In genomic region chr5:148873690-148874485, GRCh38 we compare ENCODE assay signal across 25 cellular contexts. TPM values are rescaled to one million over a fixed set of nuclear protein-coding genes. Genes with fewer than 3 reads are reported as not detected.
A peak's percentile ranks its signal among the peaks of the same experiment; 100 is the strongest.
DNase-seq lines count a peak whose midpoint lies in the region; ATAC-seq and TF ChIP-seq lines count a peak whose summit lies in the region.
"Had no signal": no experiment of that assay in that cellular context is flagged by ENCODE, and none has a peak within 500 bp of the region (broad histone marks: within the 10 kb centered on the region; RNA-seq: fewer than 3 reads in every experiment).

No MANE protein-coding gene starts in this region.

- H3K4me3 Mint-ChIP-seq in GM23338, result no peak overlapping the region
- H3K4me3 Mint-ChIP-seq in activated naive CD4-positive, alpha-beta T cell treated with anti-CD3 and anti-CD28 coated beads, Interleukin-2, amount 10 ng/mL, durations not matched to agents 7 days and 5 days, result no peak overlapping the region
- H3K4me3 Mint-ChIP-seq: brain; endodermal cell; naive thymus-derived CD4-positive, alpha-beta T cell; type B pancreatic cell had no signal

- no peaks in the 10 kb centered on the region for H3F3A ChIP-seq in GM23338 (replicated peaks; ENCODE audit: low read depth)

- no peaks in the 10 kb centered on the region for H3K36me3 Mint-ChIP-seq in GM23338 (ENCODE audit: low read depth)
- no peaks in the 10 kb centered on the region for H3K36me3 Mint-ChIP-seq in activated naive CD4-positive, alpha-beta T cell treated with anti-CD3 and anti-CD28 coated beads, Interleukin-2, amount 10 ng/mL, durations not matched to agents 7 days and 5 days
- H3K36me3 Mint-ChIP-seq: brain; naive thymus-derived CD4-positive, alpha-beta T cell; type B pancreatic cell had no signal

- no peaks in the 10 kb centered on the region for H3K4me1 ChIP-seq in GM23338 (ENCODE audit: insufficient read depth)
- H3K4me1 ChIP-seq in left ventricle myocardium inferior, result peaks cover 39% of the 10 kb centered on the region
- peaks cover 12 to 27% of the 10 kb centered on the region in 2 donors for H3K4me1 ChIP-seq in gastrocnemius medialis
- H3K4me1 ChIP-seq: Caco-2, parathyroid adenoma, right lobe of liver, SJCRH30 had no signal

- no peak overlapping the region for H3K27ac ChIP-seq in GM23338 (ENCODE audit: low read depth)
- peak overlapping the region; percentile 12 for H3K27ac ChIP-seq in angular gyrus (ENCODE audit: low read depth, low read length)
- H3K27ac ChIP-seq in left ventricle myocardium inferior (replicated peaks), result peak overlapping the region; percentile 73
- H3K27ac ChIP-seq in gastrocnemius medialis, result peak overlapping the region; percentile 5 to 62 (median 38)
- H3K27ac ChIP-seq: BLaER1, parathyroid adenoma, right lobe of liver, SJCRH30 had no signal

- DNase-seq in GM23338 (ENCODE audit: low spot score) (no peak), left ventricle myocardium inferior (no peak), gastrocnemius medialis (no peak), omental fat pad (ENCODE audit: low spot score) (no peak)
- DNase-seq in activated naive CD4-positive, alpha-beta T cell treated with anti-CD3 and anti-CD28 coated beads, Interleukin-2, amount 10 ng/mL, durations not matched to agents 7 days and 5 days, result no peak
- DNase-seq: activated CD4-positive, alpha-beta T cell treated with anti-CD3 and anti-CD28 coated beads for 4 hours; activated CD8-positive, alpha-beta memory T cell treated with anti-CD3 and anti-CD28 coated beads for 24 hours; activated gamma-delta T cell treated with Interleukin-2 at 50 U/mL for 16 hours; activated T-cell treated with anti-CD3 and anti-CD28 coated beads, Interleukin-2, amount 50 U/mL, for 1 hour; Caco-2; DND-41; endodermal cell; kidney glomerular epithelial cell; naive thymus-derived CD4-positive, alpha-beta T cell; NCI-H146; NCI-H510A treated with DMSO at 0.1 percent for 48 hours; right lobe of liver; SJCRH30 had no signal

- no peaks in the 10 kb centered on the region for H3K9me3 ChIP-seq in left ventricle myocardium inferior (replicated peaks)
- no peaks in the 10 kb centered on the region for H3K9me3 ChIP-seq in gastrocnemius medialis
- H3K9me3 ChIP-seq: BLaER1, Caco-2, right lobe of liver, SJCRH30 had no signal

- no peak overlapping the region for H2AFZ ChIP-seq in GM23338
- H2AFZ ChIP-seq: parathyroid adenoma had no signal

- H3K4me2 ChIP-seq in GM23338, result no peak overlapping the region
- H3K4me2 ChIP-seq: BLaER1 had no signal

- H3K9me3 Mint-ChIP-seq in GM23338, result no peaks in the 10 kb centered on the region
- no peaks in the 10 kb centered on the region for H3K9me3 Mint-ChIP-seq in activated naive CD4-positive, alpha-beta T cell treated with anti-CD3 and anti-CD28 coated beads, Interleukin-2, amount 10 ng/mL, durations not matched to agents 7 days and 5 days
- H3K9me3 Mint-ChIP-seq: endodermal cell; naive thymus-derived CD4-positive, alpha-beta T cell; type B pancreatic cell had no signal

- 0 out of 3 replicates have a peak, but pooled peaks have one; percentile 34 for ATAC-seq in GM23338
- peak; percentile 22 to 45 for ATAC-seq in gastrocnemius medialis
- no peak for ATAC-seq in omental fat pad (ENCODE audit: low FRiP score)
- ATAC-seq in HG02642 (IDR thresholded peaks at IDR 0.05; ENCODE audit: poor library complexity, unreplicated experiment), result no peak
- ATAC-seq: GM12878; naive thymus-derived CD4-positive, alpha-beta T cell; right lobe of liver had no signal

- H3K9me2 ChIP-seq in GM23338 (ENCODE audit: insufficient read depth), result no peaks in the 10 kb centered on the region; the same call in 1 of the 2 replicates

- in situ Hi-C loops in gastrocnemius medialis (cut with MboI; ENCODE audit: low sequenced_read_pairs in 4 of 4), result no loop called here

- CTCF ChIA-PET in activated naive CD4-positive, alpha-beta T cell treated with anti-CD3 and anti-CD28 coated beads, Interleukin-2, amount 10 ng/mL, durations not matched to agents 7 days and 5 days (lab: Charles Lee), result no interaction called here

- H3K79me2 ChIP-seq in GM23338 (replicated peaks; ENCODE audit: insufficient read depth), result no peaks in the 10 kb centered on the region
- H3K79me2 ChIP-seq: parathyroid adenoma had no signal

- H3K4me3 ChIP-seq in GM23338 (no peak overlapping the region), left ventricle myocardium inferior (no peak overlapping the region), gastrocnemius medialis (no peak overlapping the region)
- H3K4me3 ChIP-seq: BLaER1, GM12878, right lobe of liver, SJCRH30 had no signal

- H3K36me3 ChIP-seq in GM23338 (ENCODE audit: insufficient read depth) (no peaks in the 10 kb centered on the region), left ventricle myocardium inferior (no peaks in the 10 kb centered on the region), gastrocnemius medialis (no peaks in the 10 kb centered on the region)
- H3K36me3 ChIP-seq: BLaER1, right lobe of liver, SJCRH30 had no signal

- H3K27ac Mint-ChIP-seq in GM23338, result no peak overlapping the region
- H3K27ac Mint-ChIP-seq in activated naive CD4-positive, alpha-beta T cell treated with anti-CD3 and anti-CD28 coated beads, Interleukin-2, amount 10 ng/mL, durations not matched to agents 7 days and 5 days, result no peak overlapping the region
- H3K27ac Mint-ChIP-seq: endodermal cell, type B pancreatic cell had no signal

- H3K27me3 Mint-ChIP-seq in GM23338 (ENCODE audit: insufficient read depth, low read depth, poor library complexity), result no peaks in the 10 kb centered on the region
- peaks cover 23% of the 10 kb centered on the region for H3K27me3 Mint-ChIP-seq in activated naive CD4-positive, alpha-beta T cell treated with anti-CD3 and anti-CD28 coated beads, Interleukin-2, amount 10 ng/mL, durations not matched to agents 7 days and 5 days

- no peak for TF ChIP-seq POLR2A in gastrocnemius medialis (IDR thresholded peaks at IDR 0.05)

- H3K27me3 ChIP-seq in GM23338 (ENCODE audit: insufficient read depth) (no peaks in the 10 kb centered on the region), left ventricle myocardium inferior (ENCODE audit: low read depth) (no peaks in the 10 kb centered on the region), gastrocnemius medialis (no peaks in the 10 kb centered on the region)
- H3K27me3 ChIP-seq: BLaER1, right lobe of liver had no signal

- H4K20me1 ChIP-seq in GM23338 (replicated peaks; ENCODE audit: insufficient read depth), result no peaks in the 10 kb centered on the region
- H4K20me1 ChIP-seq: BLaER1 had no signal

- intact Hi-C loops in left ventricle myocardium inferior (cut with micrococcal nuclease) (no loop called here), gastrocnemius medialis (cut with DNase I; ENCODE audit: low total_unique reads) (no loop called here)

- TF ChIP-seq CTCF in GM23338 (conservative IDR thresholded peaks at IDR 0.05; ENCODE audit: low read depth in 2 of 2) (no peak), left ventricle myocardium inferior (IDR thresholded peaks at IDR 0.05; ENCODE audit: borderline replicate concordance) (no peak), gastrocnemius medialis (IDR thresholded peaks at IDR 0.05 in 4 of 5, conservative IDR thresholded peaks at IDR 0.05 in 1 of 5) (no peak), omental fat pad (IDR thresholded peaks at IDR 0.05) (no peak)

- H3K4me1 Mint-ChIP-seq in GM23338, result peaks cover 8% of the 10 kb centered on the region
- no peaks in the 10 kb centered on the region for H3K4me1 Mint-ChIP-seq in activated naive CD4-positive, alpha-beta T cell treated with anti-CD3 and anti-CD28 coated beads, Interleukin-2, amount 10 ng/mL, durations not matched to agents 7 days and 5 days
- H3K4me1 Mint-ChIP-seq: naive thymus-derived CD4-positive, alpha-beta T cell had no signal

TF ChIP-seq in GM23338, 12 proteins besides CTCF, POLR2A, EP300 and RAD21 (continues in another document):
- no peak for TF ChIP-seq NANOG (IDR thresholded peaks at IDR 0.05; ENCODE audit: borderline replicate concordance)
- no peak for TF ChIP-seq CREB1 (CRISPR knock-in tag; IDR thresholded peaks at IDR 0.05; ENCODE audit: low read depth)
- TF ChIP-seq, protein P1, sequence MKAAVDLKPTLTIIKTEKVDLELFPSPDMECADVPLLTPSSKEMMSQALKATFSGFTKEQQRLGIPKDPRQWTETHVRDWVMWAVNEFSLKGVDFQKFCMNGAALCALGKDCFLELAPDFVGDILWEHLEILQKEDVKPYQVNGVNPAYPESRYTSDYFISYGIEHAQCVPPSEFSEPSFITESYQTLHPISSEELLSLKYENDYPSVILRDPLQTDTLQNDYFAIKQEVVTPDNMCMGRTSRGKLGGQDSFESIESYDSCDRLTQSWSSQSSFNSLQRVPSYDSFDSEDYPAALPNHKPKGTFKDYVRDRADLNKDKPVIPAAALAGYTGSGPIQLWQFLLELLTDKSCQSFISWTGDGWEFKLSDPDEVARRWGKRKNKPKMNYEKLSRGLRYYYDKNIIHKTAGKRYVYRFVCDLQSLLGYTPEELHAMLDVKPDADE (IDR thresholded peaks at IDR 0.05), result no peak
- no peak for TF ChIP-seq ZNF114 (CRISPR knock-in tag; IDR thresholded peaks at IDR 0.05)

RNA-seq across cellular contexts. Expression of gene ADRB2, which starts 47.5 kb away (rescaled TPM):
- total RNA-seq in GM23338 (2014; rRNA removed; shearing (Covaris generic)), result 1.3 and 1.4 TPM in 2 replicates
- 0.42 and 0.44 TPM in 2 replicates for polyA plus RNA-seq in GM23338 (2016; fragmentation: Nextera tagmentation; extraction: Ambion mirVana)
- 5.1 TPM for total RNA-seq in left ventricle myocardium inferior
- 10 to 100 TPM in 1 of 4 donors, 1 to 10 TPM in 3; 4.2 to 17.3 (median 6.8) TPM for total RNA-seq in gastrocnemius medialis
- 10 to 100 TPM; 20.5 to 68.7 (median 37.4) TPM for total RNA-seq in omental fat pad
- total RNA-seq: Caco-2 had no signal

Comparison
In these comparisons a context has a peak if more than half of its experiments do, and no peak if none do; other contexts are left out.
1. ATAC-seq: peak in GM23338 (single experiment) and gastrocnemius medialis (2 of 2); none in omental fat pad (single experiment) and HG02642 (single experiment).